ENCODE assay signal across 8 cellular contexts in genomic region chr2:237165405-237166276, GRCh38.
DNase-seq lines count a peak whose midpoint lies in the region; ATAC-seq and TF ChIP-seq lines count a peak whose summit lies in the region.

No MANE protein-coding gene starts in this region.

- no CpG with 5 or more reads among the region's 5 CpGs for WGBS in iPS DF 6.9 (ENCODE audit: insufficient coverage, insufficient read length)

- no peaks in the 10 kb centered on the region for H3K4me1 ChIP-seq in iPS DF 6.9 (ENCODE audit: control insufficient read depth, insufficient read depth, low read length)

- DNase-seq in SK-MEL-5 (ENCODE audit: low read depth, low spot score) (peak; percentile 51), iPS DF 6.9 (ENCODE audit: low read depth, low spot score) (peak; percentile 25), T-helper 2 cell (no peak), OCI-M2 (lab: John Stamatoyannopoulos, UW; ENCODE audit: unreplicated experiment) (no peak)

- no peak overlapping the region for H3K4me3 ChIP-seq in iPS DF 6.9 (ENCODE audit: low read length)

- H3K27ac ChIP-seq in 22Rv1 (no peak overlapping the region), iPS DF 6.9 (ENCODE audit: low read length) (no peak overlapping the region)

- TF ChIP-seq CTCF in 22Rv1 (IDR thresholded peaks at IDR 0.05) = peak; percentile 49
- TF ChIP-seq CTCF in GM12873 (IDR thresholded peaks at IDR 0.05; ENCODE audit: insufficient read depth, low read depth, low read length, missing control alignments) = peak; percentile 37

- H3K9me3 ChIP-seq in iPS DF 6.9 (ENCODE audit: control insufficient read depth, insufficient read depth, low read length) = no peaks in the 10 kb centered on the region

- H3K27me3 ChIP-seq in iPS DF 6.9 (ENCODE audit: control insufficient read depth, insufficient read depth, low read length) = no peaks in the 10 kb centered on the region

- ATAC-seq in HG02763 (IDR thresholded peaks at IDR 0.05; ENCODE audit: unreplicated experiment) (no peak), GM21360 (IDR thresholded peaks at IDR 0.05; ENCODE audit: unreplicated experiment) (no peak)

- H3K36me3 ChIP-seq in iPS DF 6.9 (ENCODE audit: control insufficient read depth, insufficient read depth, low read length) = no peaks in the 10 kb centered on the region

- in situ Hi-C loops in SK-MEL-5 (cut with HindIII; ENCODE audit: low pct_unique_long_range_greater_than_20kb, low sequenced_read_pairs) = no loop called here

Comparison
In these comparisons a context has a peak if more than half of its experiments do, and no peak if none do; other contexts are left out.
1. DNase-seq: peak in SK-MEL-5 (single experiment) and iPS DF 6.9 (single experiment); none in T-helper 2 cell (0 of 5) and OCI-M2 (single experiment).